ENCODE assay signal across 21 cellular contexts in the genomic region with DNA sequence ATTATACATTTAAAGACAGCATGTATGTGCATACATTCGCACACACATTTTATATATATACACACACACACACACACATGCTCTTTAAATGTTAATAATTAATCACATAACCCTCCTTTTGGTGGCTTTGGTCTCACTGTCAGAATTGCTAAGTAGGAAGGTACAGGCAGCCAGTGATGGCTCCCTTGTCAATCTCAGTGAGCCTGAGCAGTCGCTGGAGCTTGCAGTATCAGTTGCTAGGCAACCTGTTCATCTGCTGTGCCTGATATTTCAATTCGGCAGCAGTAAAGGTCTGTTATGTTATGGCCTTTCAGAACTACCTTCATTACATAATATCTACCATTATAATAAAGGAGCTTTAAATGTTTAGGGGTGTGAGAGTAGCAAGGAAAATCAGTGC.
DNase-seq lines count a peak whose midpoint lies in the region; ATAC-seq and TF ChIP-seq lines count a peak whose summit lies in the region.
"Had no signal": no experiment of that assay in that cellular context is flagged by ENCODE, and none has a peak within 500 bp of the region (broad histone marks: within the 10 kb centered on the region; RNA-seq: fewer than 3 reads in every experiment).

No MANE protein-coding gene starts in this region.

- H3K36me3 Mint-ChIP-seq in HFFc6 (ENCODE audit: low read depth), result no peaks in the 10 kb centered on the region
- H3K36me3 Mint-ChIP-seq: CD8-positive, alpha-beta T cell; naive thymus-derived CD8-positive, alpha-beta T cell had no signal

- DNase-seq in DMS 273 (lab: John Stamatoyannopoulos, UW; ENCODE audit: unreplicated experiment) (peak; percentile 72), NCI-H1417 (lab: John Stamatoyannopoulos, UW) (peak in 2 of 3 experiments; percentile 51 to 83), NCI-H524 treated with DMSO at 0.1 percent for 48 hours (lab: John Stamatoyannopoulos, UW) (peak; percentile 31), cerebellar nuclear complex (lab: John Stamatoyannopoulos, UW) (peak; percentile 79 to 89), HFFc6 (no peak)
- DNase-seq: activated CD4-positive, alpha-beta T cell treated with anti-CD3 and anti-CD28 coated beads, Interleukin-2, amount 50 U/mL, for 1 hour; activated gamma-delta T cell treated with Interleukin-2 at 50 U/mL for 16 hours; CD8-positive, alpha-beta T cell; foreskin keratinocyte; GOT3; kidney; mesenchymal stem cell; naive thymus-derived CD8-positive, alpha-beta T cell; NCI-H2029; stimulated activated CD4-positive, alpha-beta T cell treated with anti-CD3 and anti-CD28 coated beads, Interleukin-2, amount 100 ng/mL, for 24 hours; T-helper 1 cell had no signal

- no peak for TF ChIP-seq CTCF in HFFc6 (IDR thresholded peaks at IDR 0.05)

- no peaks in the 10 kb centered on the region for H3K27me3 Mint-ChIP-seq in HFFc6 (ENCODE audit: insufficient read depth)
- H3K27me3 Mint-ChIP-seq: naive thymus-derived CD8-positive, alpha-beta T cell; stimulated activated naive CD8-positive, alpha-beta T cell treated with anti-CD3 and anti-CD28 coated beads, Interleukin-15, Interleukin-2, amounts not matched to agents 100 ng/mL and 50 ng/mL, for 24 hours had no signal

- H3K4me1 Mint-ChIP-seq in HFFc6 (ENCODE audit: low read depth), result no peaks in the 10 kb centered on the region
- H3K4me1 Mint-ChIP-seq: naive thymus-derived CD8-positive, alpha-beta T cell had no signal

- ATAC-seq in HG02981 (IDR thresholded peaks at IDR 0.05; ENCODE audit: unreplicated experiment), result no peak
- no peak for ATAC-seq in HG03039 (IDR thresholded peaks at IDR 0.05; ENCODE audit: unreplicated experiment)
- ATAC-seq in HG03095 (IDR thresholded peaks at IDR 0.05; ENCODE audit: unreplicated experiment), result no peak
- ATAC-seq: CD8-positive, alpha-beta T cell; foreskin keratinocyte; naive thymus-derived CD8-positive, alpha-beta T cell; Right ventricle myocardium inferior had no signal

- no peak overlapping the region for H3K27ac Mint-ChIP-seq in HFFc6
- H3K27ac Mint-ChIP-seq: CD8-positive, alpha-beta T cell; naive thymus-derived CD8-positive, alpha-beta T cell; stimulated activated naive CD8-positive, alpha-beta T cell treated with anti-CD3 and anti-CD28 coated beads, Interleukin-15, Interleukin-2, amounts not matched to agents 100 ng/mL and 50 ng/mL, for 24 hours had no signal

- peaks cover 25% of the 10 kb centered on the region for H3K9me3 Mint-ChIP-seq in HFFc6
- H3K9me3 Mint-ChIP-seq: stimulated activated naive CD8-positive, alpha-beta T cell treated with anti-CD3 and anti-CD28 coated beads, Interleukin-15, Interleukin-2, amounts not matched to agents 100 ng/mL and 50 ng/mL, for 24 hours had no signal

- H3K4me3 Mint-ChIP-seq in HFFc6, result no peak overlapping the region
- H3K4me3 Mint-ChIP-seq: CD8-positive, alpha-beta T cell; naive thymus-derived CD8-positive, alpha-beta T cell; stimulated activated naive CD8-positive, alpha-beta T cell treated with anti-CD3 and anti-CD28 coated beads, Interleukin-15, Interleukin-2, amounts not matched to agents 100 ng/mL and 50 ng/mL, for 24 hours had no signal
